19 cellular contexts compared by ENCODE assay signal in genomic region chr11:99066609-99067008, GRCh38. TPM values are rescaled to one million over a fixed set of nuclear protein-coding genes. Genes with fewer than 3 reads are reported as not detected.
"Had no signal": no experiment of that assay in that cellular context is flagged by ENCODE, and none has a peak within 500 bp of the region (broad histone marks: within the 10 kb centered on the region; RNA-seq: fewer than 3 reads in every experiment).

No MANE protein-coding gene starts in this region.

- H3K36me3 Mint-ChIP-seq: activated naive CD8-positive, alpha-beta T cell; brain; memory B cell; naive thymus-derived CD8-positive, alpha-beta T cell had no signal

- H3K27me3 ChIP-seq: esophagus muscularis mucosa, neutrophil had no signal

- H3K9me3 Mint-ChIP-seq: activated CD4-positive, alpha-beta T cell treated with anti-CD3 and anti-CD28 coated beads, Interleukin-2, amount 10 ng/mL, durations not matched to agents 24 days and 14 days; brain had no signal

- H3K9me3 ChIP-seq: esophagus muscularis mucosa, left ventricle myocardium inferior, neutrophil had no signal

- H3K4me1 ChIP-seq: esophagus muscularis mucosa, left ventricle myocardium inferior had no signal

- H3K4me3 Mint-ChIP-seq: activated CD4-positive, alpha-beta T cell treated with anti-CD3 and anti-CD28 coated beads, Interleukin-2, amount 10 ng/mL, durations not matched to agents 24 days and 14 days; activated naive CD8-positive, alpha-beta T cell; brain; memory B cell; naive thymus-derived CD8-positive, alpha-beta T cell had no signal

- H3K27ac Mint-ChIP-seq: activated CD4-positive, alpha-beta T cell treated with anti-CD3 and anti-CD28 coated beads, Interleukin-2, amount 10 ng/mL, durations not matched to agents 24 days and 14 days; activated naive CD8-positive, alpha-beta T cell; brain; memory B cell; naive thymus-derived CD8-positive, alpha-beta T cell had no signal

- ATAC-seq: naive thymus-derived CD8-positive, alpha-beta T cell; right cardiac atrium; stimulated activated naive CD8-positive, alpha-beta T cell treated with anti-CD3 and anti-CD28 coated beads, Interleukin-15, Interleukin-2, amounts not matched to agents 100 U/mL and 50 U/mL, for 24 hours had no signal

- H3K27ac ChIP-seq: coronary artery, esophagus muscularis mucosa, left ventricle myocardium inferior, neutrophil had no signal

- H3K36me3 ChIP-seq: esophagus muscularis mucosa, left ventricle myocardium inferior, neutrophil had no signal

- DNase-seq: activated CD4-positive, alpha-beta T cell treated with anti-CD3 and anti-CD28 coated beads, Interleukin-2, amount 10 ng/mL, durations not matched to agents 24 days and 14 days; activated CD4-positive, CD25-positive, alpha-beta regulatory T cell; activated gamma-delta T cell treated with Interleukin-2 at 50 U/mL for 16 hours; amniotic stem cell; central memory CD4-positive, alpha-beta T cell; left ventricle myocardium inferior; naive thymus-derived CD8-positive, alpha-beta T cell; posterior cingulate gyrus; right cardiac atrium; small intestine; stimulated activated CD4-positive, alpha-beta T cell treated with anti-CD3 and anti-CD28 coated beads, Interleukin-4, amount 100 ng/mL, for 24 hours; stimulated activated naive CD8-positive, alpha-beta T cell treated with anti-CD3 and anti-CD28 coated beads, Interleukin-15, Interleukin-2, amounts not matched to agents 100 U/mL and 50 U/mL, for 24 hours; trophoblast cell had no signal

- H3K27me3 Mint-ChIP-seq: activated CD4-positive, alpha-beta T cell treated with anti-CD3 and anti-CD28 coated beads, Interleukin-2, amount 10 ng/mL, durations not matched to agents 24 days and 14 days; activated naive CD8-positive, alpha-beta T cell; brain; naive thymus-derived CD8-positive, alpha-beta T cell had no signal

- H3K4me3 ChIP-seq: coronary artery, esophagus muscularis mucosa, left ventricle myocardium inferior had no signal

RNA-seq across cellular contexts. Expression of gene CNTN5, which starts 45.9 kb away (rescaled TPM):
- total RNA-seq: activated CD4-positive, alpha-beta T cell treated with anti-CD3 and anti-CD28 coated beads, Interleukin-2, amount 10 ng/mL, durations not matched to agents 24 days and 14 days; naive thymus-derived CD8-positive, alpha-beta T cell had no signal
- polyA plus RNA-seq: naive thymus-derived CD8-positive, alpha-beta T cell had no signal
